ENCODE assay signal across 9 cellular contexts in genomic region chr1:112840631-112841624, GRCh38.
A peak's percentile ranks its signal among the peaks of the same experiment; 100 is the strongest.
DNase-seq lines count a peak whose midpoint lies in the region; FAIRE-seq and TF ChIP-seq lines count a peak whose summit lies in the region.
"Had no signal": no experiment of that assay in that cellular context is flagged by ENCODE, and none has a peak within 500 bp of the region (broad histone marks: within the 10 kb centered on the region; RNA-seq: fewer than 3 reads in every experiment).

No MANE protein-coding gene starts in this region.

- H3K9me3 ChIP-seq in GM23248 (ENCODE audit: low read depth) (no peaks in the 10 kb centered on the region), A673 (ENCODE audit: low read depth, low read length, poor library complexity, severe bottlenecking) (no peaks in the 10 kb centered on the region), Karpas-422 (ENCODE audit: low read length) (no peaks in the 10 kb centered on the region)

- intact Hi-C loops in A673 (cut with micrococcal nuclease; ENCODE audit: unreplicated experiment) = no loop called here

- DNase-seq in DMS79 (lab: John Stamatoyannopoulos, UW) = peak; percentile 54
- peak; percentile 17 for DNase-seq in GM23248
- peak; percentile 83 for DNase-seq in NCI-H2029 treated with DMSO at 0.1 percent for 48 hours (lab: John Stamatoyannopoulos, UW)
- DNase-seq in germinal center (ENCODE audit: low spot score) = peak; percentile 27
- DNase-seq in A673 (ENCODE audit: low spot score) = no peak
- no peak for DNase-seq in HTR-8/SVneo (ENCODE audit: insufficient read length, low spot score)
- DNase-seq in Karpas-422 = no peak
- DNase-seq in stimulated activated CD8-positive, alpha-beta memory T cell treated with anti-CD3 and anti-CD28 coated beads, Interleukin-4, amount 100 ng/mL, for 48 hours = no peak

- no peak overlapping the region for H2AFZ ChIP-seq in GM23248
- no peak overlapping the region for H2AFZ ChIP-seq in Karpas-422 (ENCODE audit: low read length)

- in situ Hi-C loops in GM23248 (cut with MboI) = no loop called here

- H3K4me1 ChIP-seq in GM23248 (ENCODE audit: insufficient read depth) = peaks cover 19% of the 10 kb centered on the region
- no peaks in the 10 kb centered on the region for H3K4me1 ChIP-seq in A673 (ENCODE audit: insufficient read depth, low read length, poor library complexity, severe bottlenecking)
- no peaks in the 10 kb centered on the region for H3K4me1 ChIP-seq in Karpas-422 (ENCODE audit: low read length)

- H3K4me3 ChIP-seq in GM23248 (no peak overlapping the region), A673 (ENCODE audit: low read depth, low read length, poor library complexity, severe bottlenecking) (no peak overlapping the region), Karpas-422 (ENCODE audit: low read length) (no peak overlapping the region)

- H4K20me1 ChIP-seq in GM23248 (ENCODE audit: insufficient read depth) (no peaks in the 10 kb centered on the region), Karpas-422 (ENCODE audit: insufficient read depth, low read depth, low read length) (no peaks in the 10 kb centered on the region)

- H3K36me3 ChIP-seq in GM23248 (ENCODE audit: low read depth) (no peaks in the 10 kb centered on the region), A673 (ENCODE audit: insufficient read depth, low read length, poor library complexity, severe bottlenecking) (no peaks in the 10 kb centered on the region), Karpas-422 (ENCODE audit: insufficient read depth, low read length) (no peaks in the 10 kb centered on the region)

- 80 to 81% methylated on average over 7 of the region's 7 CpGs for WGBS in GM23248 (ENCODE audit: low coverage in 1 of 2, low lambda C conversion rate in 2 of 2, missing lambda C conversion rate in 2 of 2), 2 experiments

- no peak for TF ChIP-seq CTCF in A673 (conservative IDR thresholded peaks at IDR 0.05; ENCODE audit: low read depth, low read length)

- POLR2A ChIA-PET in A673 (lab: Charles Lee; ENCODE audit: low non-redundant PET) = no interaction called here

- H3K9ac ChIP-seq in GM23248 (no peak overlapping the region), Karpas-422 (ENCODE audit: low read length) (no peak overlapping the region)

- H3K9me2 ChIP-seq in GM23248 (ENCODE audit: insufficient read depth) (no peaks in the 10 kb centered on the region), Karpas-422 (replicated peaks; ENCODE audit: insufficient read depth, low read length) (no peaks in the 10 kb centered on the region)

- FAIRE-seq in HTR-8/SVneo (lab: Jason Lieb, UNC) = no peak

- H3K4me2 ChIP-seq in GM23248 (ENCODE audit: unreplicated experiment) = no peak overlapping the region
- H3K4me2 ChIP-seq in Karpas-422 (ENCODE audit: low read depth, low read length, poor library complexity, severe bottlenecking) = no peak overlapping the region

- no peaks in the 10 kb centered on the region for H3K79me2 ChIP-seq in GM23248 (ENCODE audit: insufficient read depth)
- H3K79me2 ChIP-seq in Karpas-422 (ENCODE audit: low read length) = no peaks in the 10 kb centered on the region

- H3F3A ChIP-seq in GM23248 (ENCODE audit: insufficient read depth) = 0 out of 2 replicates have a peak, but pooled peaks cover 3% of the 10 kb centered on the region

- H3K27ac ChIP-seq in GM23248 (no peak overlapping the region), A673 (ENCODE audit: low read depth, low read length, poor library complexity, severe bottlenecking) (no peak overlapping the region), Karpas-422 (ENCODE audit: low read length) (no peak overlapping the region)
- H3K27ac ChIP-seq: VCaP had no signal

- H3K27me3 ChIP-seq in GM23248 (replicated peaks; ENCODE audit: insufficient read depth) (no peaks in the 10 kb centered on the region), A673 (replicated peaks; ENCODE audit: insufficient read depth, low read depth, low read length, poor library complexity) (peaks cover 10% of the 10 kb centered on the region), Karpas-422 (ENCODE audit: low read length) (no peaks in the 10 kb centered on the region)

- BruUV-seq in A673 (replicated peaks; lab: Mats Ljungman, UMichigan) = no TSS peak

- CTCF ChIA-PET in A673 (lab: Charles Lee) = interaction anchor here (0.6 kb wide), 1 partner anchor 231 kb away, joined by 8 read pairs; no protein-coding TSS in a partner anchor

Comparison
In these comparisons a context has a peak if more than half of its experiments do, and no peak if none do; other contexts are left out.
1. DNase-seq: peak in DMS79 (single experiment), GM23248 (single experiment), NCI-H2029 treated with DMSO at 0.1 percent for 48 hours (single experiment) and germinal center (single experiment); none in A673 (single experiment), HTR-8/SVneo (single experiment), Karpas-422 (single experiment) and stimulated activated CD8-positive, alpha-beta memory T cell treated with anti-CD3 and anti-CD28 coated beads, Interleukin-4, amount 100 ng/mL, for 48 hours (single experiment).